In the genomic region with DNA sequence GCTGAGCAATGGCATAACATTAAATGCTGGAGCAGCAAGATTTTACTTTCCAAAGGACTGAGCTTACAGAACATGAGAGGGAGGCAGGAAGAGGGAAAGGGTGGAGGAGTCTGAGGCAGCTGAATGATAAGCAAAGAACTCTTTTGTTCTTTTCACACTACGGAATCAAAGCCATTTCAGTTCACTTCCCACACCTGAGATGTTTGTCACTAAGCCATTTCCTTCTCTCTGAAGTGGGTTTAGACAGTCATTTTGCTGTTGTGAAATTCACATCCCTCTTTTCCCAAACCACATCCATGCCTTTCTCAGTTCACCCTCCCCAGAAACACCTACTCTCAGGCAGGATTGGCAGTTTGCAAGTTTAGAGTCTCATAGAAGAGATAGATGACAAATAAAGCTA, we compare ENCODE assay signal across 11 cellular contexts.
A peak's percentile ranks its signal among the peaks of the same experiment; 100 is the strongest.
DNase-seq lines count a peak whose midpoint lies in the region; ATAC-seq and TF ChIP-seq lines count a peak whose summit lies in the region.
"Had no signal": no experiment of that assay in that cellular context is flagged by ENCODE, and none has a peak within 500 bp of the region (broad histone marks: within the 10 kb centered on the region; RNA-seq: fewer than 3 reads in every experiment).

No MANE protein-coding gene starts in this region.

- H3K4me1 ChIP-seq in iPS DF 6.9 (ENCODE audit: control insufficient read depth, insufficient read depth, low read length) (no peaks in the 10 kb centered on the region), stomach (peaks cover 0 to 33% (median 19%) of the 10 kb centered on the region in 4 donors), OCI-LY7 (ENCODE audit: insufficient read depth, low read length, poor library complexity, severe bottlenecking) (no peaks in the 10 kb centered on the region)
- H3K4me1 ChIP-seq: A549, colonic mucosa had no signal

- H3K36me3 Mint-ChIP-seq in activated CD4-positive, alpha-beta T cell treated with anti-CD3 and anti-CD28 coated beads for 36 hours (ENCODE audit: low read depth), result peaks cover 7% of the 10 kb centered on the region
- H3K36me3 Mint-ChIP-seq in activated CD4-positive, alpha-beta memory T cell treated with anti-CD3 and anti-CD28 coated beads for 36 hours, result peaks cover 3% of the 10 kb centered on the region

- DNase-seq in activated CD4-positive, alpha-beta T cell treated with anti-CD3 and anti-CD28 coated beads for 36 hours, result peak; percentile 13
- DNase-seq in activated CD4-positive, alpha-beta T cell treated with anti-CD3 and anti-CD28 coated beads, Interleukin-2, amount 50 U/mL, for 1 hour, result no peak
- no peak for DNase-seq in activated CD4-positive, alpha-beta memory T cell treated with anti-CD3 and anti-CD28 coated beads for 36 hours
- DNase-seq in iPS DF 6.9 (ENCODE audit: low read depth, low spot score), result no peak
- no peak for DNase-seq in stomach
- no peak for DNase-seq in OCI-LY7 (ENCODE audit: low spot score)
- DNase-seq: colonic mucosa, NCI-H1105 treated with DMSO at 0.1 percent for 48 hours had no signal

- H3K79me2 ChIP-seq in OCI-LY7 (ENCODE audit: insufficient read depth, low read depth, low read length), result no peaks in the 10 kb centered on the region

- peak overlapping the region; percentile 2 for H3K4me3 Mint-ChIP-seq in activated CD4-positive, alpha-beta T cell treated with anti-CD3 and anti-CD28 coated beads for 36 hours
- no peak overlapping the region for H3K4me3 Mint-ChIP-seq in activated CD4-positive, alpha-beta memory T cell treated with anti-CD3 and anti-CD28 coated beads for 36 hours

- no peaks in the 10 kb centered on the region for H3K9me2 ChIP-seq in OCI-LY7 (ENCODE audit: insufficient read depth, low read length)

- TF ChIP-seq EP300 in stomach (IDR thresholded peaks at IDR 0.05), result no peak

- no peak overlapping the region for H2AFZ ChIP-seq in OCI-LY7 (ENCODE audit: low read length)

- H3K9me3 ChIP-seq in iPS DF 6.9 (ENCODE audit: control insufficient read depth, insufficient read depth, low read length) (peaks cover 3% of the 10 kb centered on the region), stomach (peaks cover 0 to 18% (median 7%) of the 10 kb centered on the region in 4 donors), OCI-LY7 (ENCODE audit: low read length) (no peaks in the 10 kb centered on the region)
- H3K9me3 ChIP-seq: colonic mucosa had no signal

- H3K27me3 Mint-ChIP-seq in activated CD4-positive, alpha-beta T cell treated with anti-CD3 and anti-CD28 coated beads for 36 hours, result no peaks in the 10 kb centered on the region
- no peaks in the 10 kb centered on the region for H3K27me3 Mint-ChIP-seq in activated CD4-positive, alpha-beta memory T cell treated with anti-CD3 and anti-CD28 coated beads for 36 hours

- no TSS peak for BruUV-seq in OCI-LY7 (replicated peaks; lab: Mats Ljungman, UMichigan)

- peaks cover 21% of the 10 kb centered on the region for H3K9me3 Mint-ChIP-seq in activated CD4-positive, alpha-beta T cell treated with anti-CD3 and anti-CD28 coated beads for 36 hours (ENCODE audit: low read depth)
- peaks cover 18% of the 10 kb centered on the region for H3K9me3 Mint-ChIP-seq in activated CD4-positive, alpha-beta memory T cell treated with anti-CD3 and anti-CD28 coated beads for 36 hours

- no peaks in the 10 kb centered on the region for H3K36me3 ChIP-seq in iPS DF 6.9 (ENCODE audit: control insufficient read depth, insufficient read depth, low read length)
- no peaks in the 10 kb centered on the region for H3K36me3 ChIP-seq in stomach
- no peaks in the 10 kb centered on the region for H3K36me3 ChIP-seq in OCI-LY7 (ENCODE audit: insufficient read depth, low read length)
- H3K36me3 ChIP-seq: colonic mucosa had no signal

- CTCF ChIA-PET in activated CD4-positive, alpha-beta T cell treated with anti-CD3 and anti-CD28 coated beads for 36 hours (lab: Charles Lee), result interaction anchor here (0.5 to 1.8 kb wide), 14 partner anchors 15 to 880 kb away, joined by 3 to 6 read pairs (median 4); a partner anchor contains a TSS
- CTCF ChIA-PET in activated CD4-positive, alpha-beta memory T cell treated with anti-CD3 and anti-CD28 coated beads for 36 hours (lab: Charles Lee), result interaction anchor here (0.9 to 1.8 kb wide), 6 partner anchors 18 to 858 kb away, joined by 3 to 6 read pairs (median 4); no protein-coding TSS in a partner anchor
- CTCF ChIA-PET in OCI-LY7 (lab: Charles Lee; ENCODE audit: unreplicated experiment), result no interaction called here

- H3K27me3 ChIP-seq in iPS DF 6.9 (ENCODE audit: control insufficient read depth, insufficient read depth, low read length) (no peaks in the 10 kb centered on the region), stomach (no peaks in the 10 kb centered on the region)
- H3K27me3 ChIP-seq: colonic mucosa had no signal

- no peak for TF ChIP-seq POLR2A in stomach (IDR thresholded peaks at IDR 0.05)

- no CpG with 5 or more reads among the region's 1 CpG for WGBS in iPS DF 6.9 (ENCODE audit: insufficient coverage, insufficient read length)
- 4 to 31% (median 12%) methylated on average over 1 of the region's 1 CpG for WGBS in stomach, 5 donors

- H3K4me1 Mint-ChIP-seq in activated CD4-positive, alpha-beta T cell treated with anti-CD3 and anti-CD28 coated beads for 36 hours, result peaks cover 55% of the 10 kb centered on the region
- H3K4me1 Mint-ChIP-seq in activated CD4-positive, alpha-beta memory T cell treated with anti-CD3 and anti-CD28 coated beads for 36 hours (ENCODE audit: low read depth), result peaks cover 43% of the 10 kb centered on the region

- ATAC-seq in activated CD4-positive, alpha-beta T cell treated with anti-CD3 and anti-CD28 coated beads for 36 hours, result peak; percentile 68
- ATAC-seq in HG03354 (IDR thresholded peaks at IDR 0.05; ENCODE audit: poor library complexity, severe bottlenecking, unreplicated experiment), result no peak
- no peak for ATAC-seq in HG02798 (IDR thresholded peaks at IDR 0.05; ENCODE audit: poor library complexity, unreplicated experiment)
- ATAC-seq: A549 had no signal

- POLR2A ChIA-PET in activated CD4-positive, alpha-beta T cell treated with anti-CD3 and anti-CD28 coated beads for 36 hours (lab: Charles Lee), result interaction anchor here (0.6 kb wide), 1 partner anchor 485 kb away, joined by 3 read pairs; no protein-coding TSS in a partner anchor
- POLR2A ChIA-PET in activated CD4-positive, alpha-beta memory T cell treated with anti-CD3 and anti-CD28 coated beads for 36 hours (lab: Charles Lee), result interaction anchor here (1.3 kb wide), 1 partner anchor 343 kb away, joined by 3 read pairs; no protein-coding TSS in a partner anchor
- POLR2A ChIA-PET in OCI-LY7 (lab: Charles Lee), result interaction anchor here (0.6 kb wide), 1 partner anchor 1211 kb away, joined by 4 read pairs; no protein-coding TSS in a partner anchor

- intact Hi-C loops in activated CD4-positive, alpha-beta T cell treated with anti-CD3 and anti-CD28 coated beads for 36 hours (cut with DNase I, micrococcal nuclease), result loop anchor here (1.0 to 10.0 kb wide), 9 partner anchors 25 to 458 kb away; a partner anchor contains a TSS
- intact Hi-C loops in activated CD4-positive, alpha-beta memory T cell treated with anti-CD3 and anti-CD28 coated beads for 36 hours (cut with micrococcal nuclease), result loop anchor here (1.0 to 10.0 kb wide), 7 partner anchors 25 to 857 kb away; a partner anchor contains a TSS
- intact Hi-C loops in stomach (cut with DNase I; ENCODE audit: low total_unique reads) (no loop called here), OCI-LY7 (cut with micrococcal nuclease; ENCODE audit: unreplicated experiment) (loop anchor here (5.0 to 10.0 kb wide), 2 partner anchors 458 to 855 kb away; no protein-coding TSS in a partner anchor)

- H4K20me1 ChIP-seq in OCI-LY7 (ENCODE audit: insufficient read depth, low read length), result no peaks in the 10 kb centered on the region

- peak overlapping the region; percentile 82 for H3K27ac Mint-ChIP-seq in activated CD4-positive, alpha-beta T cell treated with anti-CD3 and anti-CD28 coated beads for 36 hours
- peak overlapping the region; percentile 61 for H3K27ac Mint-ChIP-seq in activated CD4-positive, alpha-beta memory T cell treated with anti-CD3 and anti-CD28 coated beads for 36 hours

- TF ChIP-seq CTCF in stomach (IDR thresholded peaks at IDR 0.05) (no peak), OCI-LY7 (conservative IDR thresholded peaks at IDR 0.05; ENCODE audit: low read length) (no peak)

- H3K4me3 ChIP-seq in iPS DF 6.9 (ENCODE audit: low read length) (no peak overlapping the region), stomach (no peak overlapping the region), OCI-LY7 (ENCODE audit: low read depth, low read length, poor library complexity, severe bottlenecking) (no peak overlapping the region)
- H3K4me3 ChIP-seq: A549, colonic mucosa had no signal

- H3K27ac ChIP-seq in iPS DF 6.9 (ENCODE audit: low read length), result peak overlapping the region; percentile 35
- peak overlapping the region in 3 of 5 donors; percentile 4 to 7 (median 5) for H3K27ac ChIP-seq in stomach
- H3K27ac ChIP-seq in OCI-LY7 (ENCODE audit: low read depth, low read length, poor library complexity, severe bottlenecking), result no peak overlapping the region
- H3K27ac ChIP-seq: A549, colonic mucosa had no signal

- no peak overlapping the region for H3K4me2 ChIP-seq in OCI-LY7 (ENCODE audit: low read length)
- H3K4me2 ChIP-seq: A549 had no signal
